In genomic region chr5:162268694-162269481, GRCh38 we compare ENCODE assay signal across 15 cellular contexts.
DNase-seq lines count a peak whose midpoint lies in the region; ATAC-seq lines count a peak whose summit lies in the region.
"Had no signal": no experiment of that assay in that cellular context is flagged by ENCODE, and none has a peak within 500 bp of the region (broad histone marks: within the 10 kb centered on the region; RNA-seq: fewer than 3 reads in every experiment).

No MANE protein-coding gene starts in this region.

- ATAC-seq in GM21723 (IDR thresholded peaks at IDR 0.05; ENCODE audit: unreplicated experiment) (peak; percentile 49), HG03378 (IDR thresholded peaks at IDR 0.05; ENCODE audit: unreplicated experiment) (peak; percentile 65), HG03045 (IDR thresholded peaks at IDR 0.05; ENCODE audit: unreplicated experiment) (no peak), GM21528 (IDR thresholded peaks at IDR 0.05; ENCODE audit: low FRiP score, unreplicated experiment) (no peak)
- no peak for ATAC-seq in stimulated activated naive CD8-positive, alpha-beta T cell treated with anti-CD3 and anti-CD28 coated beads, Interleukin-15, Interleukin-2, amounts not matched to agents 100 U/mL and 50 U/mL, for 24 hours

- peak; percentile 64 for DNase-seq in GDM1 (lab: John Stamatoyannopoulos, UW)
- peak; percentile 22 for DNase-seq in OCI-M1 (lab: John Stamatoyannopoulos, UW)
- no peak for DNase-seq in NCI-H2081 (lab: John Stamatoyannopoulos, UW)
- no peak for DNase-seq in stimulated activated naive CD8-positive, alpha-beta T cell treated with anti-CD3 and anti-CD28 coated beads, Interleukin-15, Interleukin-2, amounts not matched to agents 100 U/mL and 50 U/mL, for 24 hours
- DNase-seq: activated CD4-positive, CD25-positive, alpha-beta regulatory T cell treated with anti-CD3 and anti-CD28 coated beads, Interleukin-2, amount 50 U/mL, for 72 hours; activated T-cell treated with anti-CD3 and anti-CD28 coated beads, Interleukin-2, amount 50 U/mL, for 24 hours; adrenal gland; erythroblast; GOT3; NCI-H2171; tibial artery had no signal

Comparison
In these comparisons a context has a peak if more than half of its experiments do, and no peak if none do; other contexts are left out.
1. DNase-seq: peak in GDM1 (single experiment) and OCI-M1 (single experiment); none in NCI-H2081 (0 of 2) and stimulated activated naive CD8-positive, alpha-beta T cell treated with anti-CD3 and anti-CD28 coated beads, Interleukin-15, Interleukin-2, amounts not matched to agents 100 U/mL and 50 U/mL, for 24 hours (single experiment).
2. ATAC-seq: peak in GM21723 (single experiment) and HG03378 (single experiment); none in HG03045 (single experiment), GM21528 (single experiment) and stimulated activated naive CD8-positive, alpha-beta T cell treated with anti-CD3 and anti-CD28 coated beads, Interleukin-15, Interleukin-2, amounts not matched to agents 100 U/mL and 50 U/mL, for 24 hours (single experiment).